In the genomic region with DNA sequence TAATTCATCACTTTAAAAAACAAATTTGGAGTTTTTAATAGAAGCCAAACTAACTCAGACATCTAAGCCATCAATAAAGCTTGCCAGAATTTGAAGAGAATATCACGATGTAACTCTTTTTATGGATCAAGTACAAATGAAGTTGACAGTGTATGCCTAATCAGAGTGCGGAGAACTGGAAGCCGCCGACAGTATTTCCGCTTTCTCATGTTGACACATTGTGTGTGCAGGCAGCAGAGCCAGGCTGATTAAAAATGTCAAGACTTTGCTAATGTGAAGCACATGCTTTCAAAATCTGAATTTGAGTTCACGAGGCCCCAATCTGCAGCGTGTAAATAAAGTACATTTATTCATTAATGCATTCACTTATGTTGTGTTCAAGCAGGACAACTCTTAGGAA, we compare ENCODE assay signal across 9 cellular contexts.
"Had no signal": no experiment of that assay in that cellular context is flagged by ENCODE, and none has a peak within 500 bp of the region (broad histone marks: within the 10 kb centered on the region; RNA-seq: fewer than 3 reads in every experiment).

No MANE protein-coding gene starts in this region.

- H3K4me1 ChIP-seq: HAP-1 had no signal

- H3K4me3 Mint-ChIP-seq: HFFc6 had no signal

- H3K9me3 Mint-ChIP-seq: HFFc6 had no signal

- H3K9me3 ChIP-seq: HAP-1 had no signal

- DNase-seq: GM23248, GOT3, H7, HFFc6, IMR-90, KG1 had no signal

- H2AFZ ChIP-seq: GM23248 had no signal

- H3K36me3 ChIP-seq: HAP-1 had no signal

- H3K27ac Mint-ChIP-seq: HFFc6 had no signal

- H3K9ac ChIP-seq: GM23248 had no signal

- H3K27ac ChIP-seq: GM23248 had no signal

- H3K4me3 ChIP-seq: GM23248, HAP-1, K562 had no signal

- ATAC-seq: HCT116, K562 had no signal
